1 cellular context compared by ENCODE assay signal in the genomic region with DNA sequence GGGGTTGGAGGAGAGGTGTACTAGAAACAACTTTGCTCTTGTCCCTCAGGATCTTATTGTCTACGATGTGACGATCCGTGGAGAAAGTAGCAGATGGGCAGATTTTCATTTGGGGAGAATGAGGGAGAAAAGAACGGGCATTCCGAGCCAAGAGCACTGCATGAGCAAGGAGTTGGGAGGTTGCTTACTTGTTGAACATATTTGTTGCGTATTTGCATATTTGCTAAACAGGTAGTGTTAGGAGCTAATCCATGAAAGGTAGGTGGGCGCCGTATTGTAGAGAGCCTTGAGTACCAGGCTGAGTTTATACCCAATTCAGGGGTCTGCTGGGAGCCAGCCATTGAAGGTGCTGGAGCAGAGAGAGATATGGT.
TF ChIP-seq lines count a peak whose summit lies in the region.

No MANE protein-coding gene starts in this region.

TF ChIP-seq in HCT116, 20 proteins besides CTCF, POLR2A, EP300 and RAD21:
- TF ChIP-seq CBX3 (IDR thresholded peaks at IDR 0.05; ENCODE audit: low read depth) (no peak), ZFX (IDR thresholded peaks at IDR 0.05) (no peak), REST (IDR thresholded peaks at IDR 0.05; ENCODE audit: low read depth) (no peak), ZBTB33 (IDR thresholded peaks at IDR 0.05; ENCODE audit: extremely low read depth, insufficient replicate concordance, low read length) (no peak), SP1 (IDR thresholded peaks at IDR 0.05; ENCODE audit: low read depth) (no peak), POLR2AphosphoS5 (IDR thresholded peaks at IDR 0.05; ENCODE audit: low read depth, low read length) (no peak), EGR1 (IDR thresholded peaks at IDR 0.05; ENCODE audit: low read depth) (no peak), ZNF274 (IDR thresholded peaks at IDR 0.05; ENCODE audit: low read depth, low read length) (no peak), EZH2 (IDR thresholded peaks at IDR 0.05) (no peak), ELF1 (IDR thresholded peaks at IDR 0.05; ENCODE audit: borderline replicate concordance, low read depth) (no peak), JUND (IDR thresholded peaks at IDR 0.05) (no peak), CEBPB (IDR thresholded peaks at IDR 0.05; ENCODE audit: low read depth) (no peak)
- TF ChIP-seq, protein P1, sequence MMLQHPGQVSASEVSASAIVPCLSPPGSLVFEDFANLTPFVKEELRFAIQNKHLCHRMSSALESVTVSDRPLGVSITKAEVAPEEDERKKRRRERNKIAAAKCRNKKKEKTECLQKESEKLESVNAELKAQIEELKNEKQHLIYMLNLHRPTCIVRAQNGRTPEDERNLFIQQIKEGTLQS (IDR thresholded peaks at IDR 0.05): no peak
- TF ChIP-seq, protein P2, sequence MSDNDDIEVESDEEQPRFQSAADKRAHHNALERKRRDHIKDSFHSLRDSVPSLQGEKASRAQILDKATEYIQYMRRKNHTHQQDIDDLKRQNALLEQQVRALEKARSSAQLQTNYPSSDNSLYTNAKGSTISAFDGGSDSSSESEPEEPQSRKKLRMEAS (IDR thresholded peaks at IDR 0.05): no peak
